17 cellular contexts compared by ENCODE assay signal in the genomic region with DNA sequence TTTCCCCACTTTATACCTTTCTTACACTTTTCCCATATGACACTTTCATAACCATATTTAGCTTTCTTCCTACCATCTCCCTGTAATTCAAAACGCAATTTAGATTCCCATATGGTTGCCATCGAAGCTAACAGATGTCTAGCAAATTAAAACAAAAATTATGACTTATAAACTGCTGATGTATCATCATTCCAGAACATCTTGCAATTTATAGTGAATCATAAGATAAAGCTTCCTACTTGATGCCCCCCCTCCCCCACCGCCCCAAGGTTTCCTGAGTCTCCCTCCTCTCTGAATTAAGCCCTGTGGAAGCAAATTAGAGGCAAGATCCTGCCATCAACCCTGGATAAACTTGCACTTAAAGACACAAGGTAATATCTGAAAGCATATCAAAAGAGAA. TPM values are rescaled to one million over a fixed set of nuclear protein-coding genes. Genes with fewer than 3 reads are reported as not detected.
DNase-seq lines count a peak whose midpoint lies in the region; TF ChIP-seq lines count a peak whose summit lies in the region.
"Had no signal": no experiment of that assay in that cellular context is flagged by ENCODE, and none has a peak within 500 bp of the region (broad histone marks: within the 10 kb centered on the region; RNA-seq: fewer than 3 reads in every experiment).

No MANE protein-coding gene starts in this region.

- H3K4ac ChIP-seq in mesenchymal stem cell (ENCODE audit: low read depth in 1 of 2, low read length in 2 of 2): no peak overlapping the region

- H3K18ac ChIP-seq in mesenchymal stem cell (ENCODE audit: low read depth in 1 of 2, low read length in 2 of 2): peak overlapping the region in 1 of 2 experiments; percentile 72

- H2AFZ ChIP-seq in PC-9 (no peak overlapping the region), mesenchymal stem cell (ENCODE audit: low read depth, low read length) (no peak overlapping the region)

- H3K9me2 ChIP-seq in PC-9 (ENCODE audit: insufficient read depth): no peaks in the 10 kb centered on the region

- no peak overlapping the region for H2BK5ac ChIP-seq in mesenchymal stem cell (ENCODE audit: low read depth, low read length, poor library complexity, severe bottlenecking)

- POLR2A ChIA-PET in PC-9 (lab: Charles Lee; ENCODE audit: unreplicated experiment): no interaction called here
- POLR2A ChIA-PET in activated CD4-positive, alpha-beta memory T cell treated with anti-CD3 and anti-CD28 coated beads for 36 hours (lab: Charles Lee): no interaction called here

- CTCF ChIA-PET in PC-9 (lab: Charles Lee): no interaction called here
- CTCF ChIA-PET in activated CD4-positive, alpha-beta memory T cell treated with anti-CD3 and anti-CD28 coated beads for 36 hours (lab: Charles Lee): no interaction called here

- H3K27ac ChIP-seq in PC-9 (peak overlapping the region; percentile 84), mesenchymal stem cell (ENCODE audit: low read length, poor library complexity, severe bottlenecking) (peak overlapping the region; percentile 63), tibial artery (no peak overlapping the region)
- H3K27ac ChIP-seq: coronary artery, ovary, Peyer's patch, thoracic aorta had no signal

- H2BK120ac ChIP-seq in mesenchymal stem cell (ENCODE audit: low read depth, low read length): no peak overlapping the region

- no peaks in the 10 kb centered on the region for H3K9me3 Mint-ChIP-seq in activated CD4-positive, alpha-beta memory T cell treated with anti-CD3 and anti-CD28 coated beads for 36 hours

- peaks cover 4% of the 10 kb centered on the region for H3K79me1 ChIP-seq in mesenchymal stem cell (replicated peaks; ENCODE audit: low read length, poor library complexity, severe bottlenecking)

- DNase-seq in EL (peak; percentile 89), PC-9 (no peak), choroid plexus epithelial cell (ENCODE audit: low read depth) (peak; percentile 64), mesenchymal stem cell (no peak), tibial artery (no peak), NCI-H2107 treated with DMSO at 0.1 percent for 48 hours (lab: John Stamatoyannopoulos, UW; ENCODE audit: unreplicated experiment) (no peak), NCI-H1436 (lab: John Stamatoyannopoulos, UW) (no peak)
- no peak for DNase-seq in activated CD4-positive, alpha-beta memory T cell treated with anti-CD3 and anti-CD28 coated beads for 36 hours
- DNase-seq: activated CD8-positive, alpha-beta memory T cell treated with anti-CD3 and anti-CD28 coated beads, Interleukin-2, amount 10 ng/mL, durations not matched to agents 7 days and 5 days; amygdala; MV-4-11; NCI-H774; ovary; Peyer's patch had no signal

- H2BK12ac ChIP-seq in mesenchymal stem cell (ENCODE audit: low read length in 2 of 2): no peak overlapping the region

- H4K20me1 ChIP-seq in PC-9 (ENCODE audit: insufficient read depth): no peaks in the 10 kb centered on the region

- H3K4me1 ChIP-seq in PC-9 (replicated peaks; ENCODE audit: insufficient read depth): peaks cover 51% of the 10 kb centered on the region
- peaks cover 9% of the 10 kb centered on the region for H3K4me1 ChIP-seq in mesenchymal stem cell (ENCODE audit: control insufficient read depth, insufficient read depth, low read depth, low read length)
- peaks cover 0 to 50% (median 13%) of the 10 kb centered on the region in 4 donors for H3K4me1 ChIP-seq in tibial artery

- H4K8ac ChIP-seq in mesenchymal stem cell (ENCODE audit: low read length): no peak overlapping the region

- no peak overlapping the region for H3K14ac ChIP-seq in mesenchymal stem cell (ENCODE audit: low read length in 2 of 2)

- no peak for TF ChIP-seq CTCF in PC-9 (conservative IDR thresholded peaks at IDR 0.05)
- no peak for TF ChIP-seq CTCF in choroid plexus epithelial cell (conservative IDR thresholded peaks at IDR 0.05; ENCODE audit: low read depth, low read length)
- TF ChIP-seq CTCF in tibial artery (IDR thresholded peaks at IDR 0.05): no peak

- H3K36me3 Mint-ChIP-seq in activated CD4-positive, alpha-beta memory T cell treated with anti-CD3 and anti-CD28 coated beads for 36 hours: peaks cover 5% of the 10 kb centered on the region

- no peaks in the 10 kb centered on the region for H3K36me3 ChIP-seq in PC-9 (ENCODE audit: low read depth)
- no peaks in the 10 kb centered on the region for H3K36me3 ChIP-seq in mesenchymal stem cell (ENCODE audit: control insufficient read depth in 1 of 2, insufficient read depth in 2 of 2, low read depth in 1 of 2, low read length in 2 of 2)
- H3K36me3 ChIP-seq in tibial artery: no peaks in the 10 kb centered on the region
- H3K36me3 ChIP-seq: ovary, Peyer's patch, thoracic aorta had no signal

- H3K27me3 Mint-ChIP-seq in activated CD4-positive, alpha-beta memory T cell treated with anti-CD3 and anti-CD28 coated beads for 36 hours: no peaks in the 10 kb centered on the region
- H3K27me3 Mint-ChIP-seq: activated CD8-positive, alpha-beta memory T cell treated with anti-CD3 and anti-CD28 coated beads, Interleukin-2, amount 10 ng/mL, durations not matched to agents 7 days and 5 days had no signal

- H3K9ac ChIP-seq in mesenchymal stem cell (ENCODE audit: low read length): peak overlapping the region; percentile 93

- H3K4me1 Mint-ChIP-seq in activated CD4-positive, alpha-beta memory T cell treated with anti-CD3 and anti-CD28 coated beads for 36 hours (ENCODE audit: low read depth): peaks cover 62% of the 10 kb centered on the region

- no TSS peak for BruUV-seq in PC-9 (replicated peaks; lab: Mats Ljungman, UMichigan)

- no peak overlapping the region for H4K91ac ChIP-seq in mesenchymal stem cell (ENCODE audit: low read length)

- H3K4me2 ChIP-seq in PC-9 (peak overlapping the region; percentile 85), mesenchymal stem cell (ENCODE audit: low read length, poor library complexity, severe bottlenecking) (no peak overlapping the region)

- no peaks in the 10 kb centered on the region for H3K27me3 ChIP-seq in PC-9 (ENCODE audit: insufficient read depth, low read depth)
- no peaks in the 10 kb centered on the region for H3K27me3 ChIP-seq in mesenchymal stem cell (ENCODE audit: control insufficient read depth in 1 of 2, insufficient read depth in 1 of 2, low read length in 2 of 2)
- no peaks in the 10 kb centered on the region for H3K27me3 ChIP-seq in tibial artery
- H3K27me3 ChIP-seq: ovary, Peyer's patch had no signal

- no peak overlapping the region for H3K23ac ChIP-seq in mesenchymal stem cell (ENCODE audit: low read length in 2 of 2)

- no peak overlapping the region for H3K27ac Mint-ChIP-seq in activated CD4-positive, alpha-beta memory T cell treated with anti-CD3 and anti-CD28 coated beads for 36 hours
- H3K27ac Mint-ChIP-seq: activated CD8-positive, alpha-beta memory T cell treated with anti-CD3 and anti-CD28 coated beads, Interleukin-2, amount 10 ng/mL, durations not matched to agents 7 days and 5 days; T-helper 1 cell treated with Interleukin-12 subunit alpha and Interleukin-12 subunit beta and Interleukin-4 antibody, amounts not matched to agents 30 μg/mL and 1 μg/mL, for 36 hours had no signal

- H3F3A ChIP-seq in PC-9 (ENCODE audit: insufficient read depth, low read depth): peaks cover 22% of the 10 kb centered on the region

- WGBS in mesenchymal stem cell: 86% methylated on average over 2 of the region's 3 CpGs

- intact Hi-C loops in PC-9 (cut with micrococcal nuclease; ENCODE audit: unreplicated experiment) (loop anchor here (10.0 kb wide), 1 partner anchor 508 kb away; a partner anchor contains a TSS), tibial artery (cut with DNase I; ENCODE audit: low total_unique reads) (no loop called here)
- intact Hi-C loops in activated CD4-positive, alpha-beta memory T cell treated with anti-CD3 and anti-CD28 coated beads for 36 hours (cut with micrococcal nuclease): loop anchor here (10.0 kb wide), 1 partner anchor 1292 kb away; a partner anchor contains a TSS

- H3K4me3 ChIP-seq in PC-9 (no peak overlapping the region), choroid plexus epithelial cell (ENCODE audit: low read depth, low read length) (no peak overlapping the region), mesenchymal stem cell (ENCODE audit: insufficient read depth in 1 of 2, low read depth in 1 of 2, low read length in 2 of 2) (peak overlapping the region in 1 of 2 experiments; percentile 97), tibial artery (no peak overlapping the region)
- H3K4me3 ChIP-seq: coronary artery, ovary, Peyer's patch, thoracic aorta had no signal

- peaks cover 88% of the 10 kb centered on the region for H3K79me2 ChIP-seq in PC-9 (ENCODE audit: low read depth)

- peaks cover 7% of the 10 kb centered on the region for H3K9me3 ChIP-seq in PC-9 (ENCODE audit: insufficient read depth, low read depth)
- peaks cover 13% of the 10 kb centered on the region for H3K9me3 ChIP-seq in mesenchymal stem cell (ENCODE audit: control insufficient read depth, low read length)
- no peaks in the 10 kb centered on the region for H3K9me3 ChIP-seq in tibial artery
- H3K9me3 ChIP-seq: ovary, Peyer's patch, thoracic aorta had no signal

- no peak overlapping the region for H2BK15ac ChIP-seq in mesenchymal stem cell (ENCODE audit: low read depth, poor library complexity, severe bottlenecking)

- no peak overlapping the region for H3K4me3 Mint-ChIP-seq in activated CD4-positive, alpha-beta memory T cell treated with anti-CD3 and anti-CD28 coated beads for 36 hours
- H3K4me3 Mint-ChIP-seq: activated CD8-positive, alpha-beta memory T cell treated with anti-CD3 and anti-CD28 coated beads, Interleukin-2, amount 10 ng/mL, durations not matched to agents 7 days and 5 days; T-helper 1 cell treated with Interleukin-12 subunit alpha and Interleukin-12 subunit beta and Interleukin-4 antibody, amounts not matched to agents 30 μg/mL and 1 μg/mL, for 36 hours had no signal

- no peak overlapping the region for H2AK5ac ChIP-seq in mesenchymal stem cell (ENCODE audit: low read length, severe bottlenecking)

RNA-seq across cellular contexts. Expression of a gene that starts 5.4 kb away (rescaled TPM):
- total RNA-seq in PC-9 (2021): 9.8 and 12.4 TPM in 2 replicates
- polyA plus RNA-seq in mesenchymal stem cell (2013, experiment 1 of 2): 20.4 TPM
- 22.2 TPM for polyA plus RNA-seq in mesenchymal stem cell (2013, experiment 2 of 2)
- 10 to 100 TPM; 19.2 to 20.4 TPM for total RNA-seq in activated CD4-positive, alpha-beta memory T cell treated with anti-CD3 and anti-CD28 coated beads for 36 hours

Comparison
In these comparisons a context has a peak if more than half of its experiments do, and no peak if none do; other contexts are left out.
1. DNase-seq: peak in EL (single experiment) and choroid plexus epithelial cell (single experiment); none in PC-9 (0 of 2), mesenchymal stem cell (single experiment), activated CD4-positive, alpha-beta memory T cell treated with anti-CD3 and anti-CD28 coated beads for 36 hours (single experiment), tibial artery (0 of 2), NCI-H2107 treated with DMSO at 0.1 percent for 48 hours (single experiment) and NCI-H1436 (single experiment).
2. H3K27ac ChIP-seq: peak in PC-9 (single experiment) and mesenchymal stem cell (single experiment); none in tibial artery (0 of 2).